Comparison of ENCODE assay signal across 1 cellular context in the genomic region with DNA sequence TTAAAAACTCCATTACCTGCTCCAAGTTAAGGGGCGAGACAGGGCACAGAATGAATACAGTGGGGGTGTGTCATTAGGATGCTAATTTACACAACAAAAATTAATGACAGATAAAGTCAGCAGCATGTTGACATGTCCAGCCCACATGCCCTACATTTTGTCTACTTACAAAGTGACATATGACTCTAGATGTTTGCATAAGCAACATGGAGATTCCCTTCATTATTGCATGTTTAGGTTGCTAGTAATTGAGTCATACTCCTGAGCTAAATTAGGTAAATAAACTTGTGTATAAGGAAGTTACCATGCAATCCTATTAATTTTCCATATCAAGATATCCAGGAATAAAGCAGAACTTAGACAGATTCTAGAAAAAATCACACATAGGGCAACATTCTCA.
TF ChIP-seq lines count a peak whose summit lies in the region.

No MANE protein-coding gene starts in this region.

TF ChIP-seq in HepG2, 621 proteins besides CTCF, POLR2A, EP300 and RAD21 (continued from another document):
- TF ChIP-seq ZNF556 (CRISPR knock-in tag; IDR thresholded peaks at IDR 0.05; ENCODE audit: borderline replicate concordance) (no peak), ZNF564 (CRISPR knock-in tag; IDR thresholded peaks at IDR 0.05) (no peak), SCMH1 (CRISPR knock-in tag; IDR thresholded peaks at IDR 0.05; ENCODE audit: borderline replicate concordance) (no peak)
- TF ChIP-seq, protein P1, sequence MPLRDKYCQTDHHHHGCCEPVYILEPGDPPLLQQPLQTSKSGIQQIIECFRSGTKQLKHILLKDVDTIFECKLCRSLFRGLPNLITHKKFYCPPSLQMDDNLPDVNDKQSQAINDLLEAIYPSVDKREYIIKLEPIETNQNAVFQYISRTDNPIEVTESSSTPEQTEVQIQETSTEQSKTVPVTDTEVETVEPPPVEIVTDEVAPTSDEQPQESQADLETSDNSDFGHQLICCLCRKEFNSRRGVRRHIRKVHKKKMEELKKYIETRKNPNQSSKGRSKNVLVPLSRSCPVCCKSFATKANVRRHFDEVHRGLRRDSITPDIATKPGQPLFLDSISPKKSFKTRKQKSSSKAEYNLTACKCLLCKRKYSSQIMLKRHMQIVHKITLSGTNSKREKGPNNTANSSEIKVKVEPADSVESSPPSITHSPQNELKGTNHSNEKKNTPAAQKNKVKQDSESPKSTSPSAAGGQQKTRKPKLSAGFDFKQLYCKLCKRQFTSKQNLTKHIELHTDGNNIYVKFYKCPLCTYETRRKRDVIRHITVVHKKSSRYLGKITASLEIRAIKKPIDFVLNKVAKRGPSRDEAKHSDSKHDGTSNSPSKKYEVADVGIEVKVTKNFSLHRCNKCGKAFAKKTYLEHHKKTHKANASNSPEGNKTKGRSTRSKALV (CRISPR knock-in tag; IDR thresholded peaks at IDR 0.05) = no peak
